ENCODE assay signal across 19 cellular contexts in genomic region chr16:596736-597060, GRCh38. TPM values are rescaled to one million over a fixed set of nuclear protein-coding genes. Genes with fewer than 3 reads are reported as not detected.
"Had no signal": no experiment of that assay in that cellular context is flagged by ENCODE, and none has a peak within 500 bp of the region (broad histone marks: within the 10 kb centered on the region; RNA-seq: fewer than 3 reads in every experiment).

No MANE protein-coding gene starts in this region.

- H3K27ac Mint-ChIP-seq: activated CD8-positive, alpha-beta memory T cell treated with anti-CD3 and anti-CD28 coated beads, Interleukin-2, amount 10 ng/mL, durations not matched to agents 7 days and 5 days; activated naive CD8-positive, alpha-beta T cell treated with anti-CD3 and anti-CD28 coated beads, Interleukin-2, amount 50 U/mL, for 24 hours; endodermal cell; natural killer cell; T-helper 2 cell treated with Interferon-gamma antibody and Interleukin-4, amounts not matched to agents 5 μg/mL and 100 μg/mL, for 36 hours had no signal

- H3K27ac ChIP-seq: epithelial cell of prostate, foreskin keratinocyte, lower lobe of right lung, thyroid gland, uterus had no signal

- FAIRE-seq: TTC549 had no signal

- H3K9me3 ChIP-seq: lower lobe of right lung, thyroid gland, uterus had no signal

- H3K27me3 Mint-ChIP-seq: activated CD8-positive, alpha-beta memory T cell treated with anti-CD3 and anti-CD28 coated beads, Interleukin-2, amount 10 ng/mL, durations not matched to agents 7 days and 5 days; activated naive CD8-positive, alpha-beta T cell treated with anti-CD3 and anti-CD28 coated beads, Interleukin-2, amount 50 U/mL, for 24 hours had no signal

- H3K27me3 ChIP-seq: thyroid gland, uterus had no signal

- H3K4me1 ChIP-seq: uterus had no signal

- H3K4me3 Mint-ChIP-seq: activated CD8-positive, alpha-beta memory T cell treated with anti-CD3 and anti-CD28 coated beads, Interleukin-2, amount 10 ng/mL, durations not matched to agents 7 days and 5 days; activated naive CD8-positive, alpha-beta T cell treated with anti-CD3 and anti-CD28 coated beads, Interleukin-2, amount 50 U/mL, for 24 hours; endodermal cell; natural killer cell; T-helper 2 cell treated with Interferon-gamma antibody and Interleukin-4, amounts not matched to agents 5 μg/mL and 100 μg/mL, for 36 hours had no signal

- H3K4me1 Mint-ChIP-seq: endodermal cell had no signal

- H3K4me3 ChIP-seq: lower lobe of right lung, thyroid gland, uterus had no signal

- H3K9me3 Mint-ChIP-seq: activated naive CD8-positive, alpha-beta T cell treated with anti-CD3 and anti-CD28 coated beads, Interleukin-2, amount 50 U/mL, for 24 hours; natural killer cell; T-helper 2 cell treated with Interferon-gamma antibody and Interleukin-4, amounts not matched to agents 5 μg/mL and 100 μg/mL, for 36 hours had no signal

- H3K36me3 ChIP-seq: thyroid gland, uterus had no signal

- H3K36me3 Mint-ChIP-seq: natural killer cell had no signal

- DNase-seq: activated CD4-positive, alpha-beta T cell treated with anti-CD3 and anti-CD28 coated beads, Interleukin-2, amount 50 U/mL, for 48 hours; activated CD8-positive, alpha-beta memory T cell treated with anti-CD3 and anti-CD28 coated beads, Interleukin-2, amount 10 ng/mL, durations not matched to agents 7 days and 5 days; activated naive CD8-positive, alpha-beta T cell treated with anti-CD3 and anti-CD28 coated beads, Interleukin-2, amount 50 U/mL, for 24 hours; aorta; dermis blood vessel endothelial cell; endodermal cell; islet precursor cell; left colon; natural killer cell; stimulated activated naive CD4-positive, alpha-beta T cell treated with Interleukin-2 at 50 U/mL for 16 hours; thyroid gland; uterus had no signal

RNA-seq across cellular contexts. Expression of gene WFIKKN1, which starts 34.1 kb away (rescaled TPM):
- polyA plus RNA-seq: fibroblast of lung had no signal

RNA-seq across cellular contexts. Expression of gene PRR35, which starts 36.5 kb away (rescaled TPM):
- total RNA-seq: activated CD8-positive, alpha-beta memory T cell treated with anti-CD3 and anti-CD28 coated beads, Interleukin-2, amount 10 ng/mL, durations not matched to agents 7 days and 5 days; aorta; dermis blood vessel endothelial cell; fibroblast of lung; foreskin keratinocyte; left colon; lower lobe of right lung; subcutaneous adipose tissue; thyroid gland; uterus had no signal
- polyA plus RNA-seq: fibroblast of lung, foreskin keratinocyte had no signal
